Comparison of ENCODE assay signal across 23 cellular contexts in the genomic region with DNA sequence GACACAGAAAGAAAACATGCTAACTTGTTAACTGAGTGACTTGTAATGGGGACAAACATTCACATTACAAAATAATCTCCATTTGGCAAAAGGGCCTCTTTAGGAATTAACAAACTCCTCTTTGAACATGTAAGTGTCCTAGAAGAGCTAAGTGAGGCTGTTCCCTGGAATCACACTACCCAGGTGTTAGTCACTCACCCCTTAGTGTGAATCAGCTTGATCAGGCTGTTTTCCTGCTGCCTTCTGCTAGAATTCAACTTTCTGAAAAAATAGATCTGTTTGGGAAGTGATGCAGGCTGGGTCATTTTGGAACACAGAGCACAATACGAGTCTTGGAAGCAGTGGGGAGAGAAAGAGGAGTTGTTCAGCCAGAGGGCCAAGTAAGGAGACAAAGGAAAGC. TPM values are rescaled to one million over a fixed set of nuclear protein-coding genes. Genes with fewer than 3 reads are reported as not detected.
DNase-seq lines count a peak whose midpoint lies in the region; ATAC-seq, FAIRE-seq and TF ChIP-seq lines count a peak whose summit lies in the region.
"Had no signal": no experiment of that assay in that cellular context is flagged by ENCODE, and none has a peak within 500 bp of the region (broad histone marks: within the 10 kb centered on the region; RNA-seq: fewer than 3 reads in every experiment).

No MANE protein-coding gene starts in this region.

- TF ChIP-seq POLR2A in endothelial cell of umbilical vein (IDR thresholded peaks at IDR 0.05; ENCODE audit: low read depth, low read length), result no peak

- H3F3A ChIP-seq in PC-3 (ENCODE audit: low read length, unreplicated experiment), result no peaks in the 10 kb centered on the region

- H3K4me1 ChIP-seq in PC-3 (ENCODE audit: insufficient read depth, low read length), result peaks cover 15% of the 10 kb centered on the region
- no peaks in the 10 kb centered on the region for H3K4me1 ChIP-seq in endothelial cell of umbilical vein (ENCODE audit: control insufficient read depth, extremely low read depth, insufficient read depth, low read length)
- H3K4me1 ChIP-seq: upper lobe of right lung had no signal

- no peaks in the 10 kb centered on the region for H3K9me3 Mint-ChIP-seq in activated naive CD4-positive, alpha-beta T cell treated with anti-CD3 and anti-CD28 coated beads, Interleukin-2, amount 50 U/mL, for 72 hours
- H3K9me3 Mint-ChIP-seq: CD8-positive, alpha-beta memory T cell; H9; neural crest cell; T-helper 1 cell treated with Interleukin-12 subunit alpha and Interleukin-12 subunit beta and Interleukin-4 antibody, amounts not matched to agents 30 μg/mL and 1 μg/mL, for 36 hours had no signal

- no peak overlapping the region for H3K27ac ChIP-seq in PC-3 (ENCODE audit: low read length)
- no peak overlapping the region for H3K27ac ChIP-seq in endothelial cell of umbilical vein (ENCODE audit: insufficient read depth, low read depth, low read length)
- H3K27ac ChIP-seq: upper lobe of right lung had no signal

- H3K9ac ChIP-seq in PC-3 (ENCODE audit: low read length) (no peak overlapping the region), endothelial cell of umbilical vein (replicated peaks; ENCODE audit: extremely low read depth, insufficient read depth, low read length) (no peak overlapping the region)

- POLR2A ChIA-PET in PC-3 (lab: Charles Lee; ENCODE audit: unreplicated experiment) (no interaction called here), endothelial cell of umbilical vein (lab: Charles Lee) (no interaction called here)

- 0 out of 2 replicates have a peak overlapping the region, but pooled peaks have one; percentile 1 for H2AFZ ChIP-seq in PC-3 (ENCODE audit: low read length)
- H2AFZ ChIP-seq in endothelial cell of umbilical vein (ENCODE audit: low read depth, low read length), result no peak overlapping the region

- dilution Hi-C loops in endothelial cell of umbilical vein (cut with MboI; ENCODE audit: extremely low pct_ligation_motif_present, low sequenced_read_pairs), result no loop called here

- no peak overlapping the region for H3K4me3 ChIP-seq in PC-3 (ENCODE audit: low read length)
- no peak overlapping the region for H3K4me3 ChIP-seq in endothelial cell of umbilical vein (replicated peaks in 1 of 3; ENCODE audit: insufficient read depth in 1 of 3, low read depth in 1 of 3, low read length in 3 of 3)
- H3K4me3 ChIP-seq: upper lobe of right lung had no signal

- TF ChIP-seq CTCF in PC-3 (conservative IDR thresholded peaks at IDR 0.05; ENCODE audit: low read depth, low read length) (no peak), endothelial cell of umbilical vein (IDR thresholded peaks at IDR 0.05; ENCODE audit: extremely low read depth in 1 of 2, insufficient read depth in 1 of 2, low read depth in 1 of 2, low read length in 2 of 2) (no peak), omental fat pad (IDR thresholded peaks at IDR 0.05) (no peak)

- ATAC-seq in PC-3 (peak; percentile 28), omental fat pad (ENCODE audit: low FRiP score) (peak; percentile 29), left ventricle myocardium superior (no peak)
- no peak for ATAC-seq in activated naive CD4-positive, alpha-beta T cell treated with anti-CD3 and anti-CD28 coated beads, Interleukin-2, amount 50 U/mL, for 72 hours
- ATAC-seq: stimulated activated naive CD8-positive, alpha-beta T cell treated with anti-CD3 and anti-CD28 coated beads, Interleukin-15, Interleukin-2, amounts not matched to agents 100 U/mL and 50 U/mL, for 24 hours; upper lobe of right lung had no signal

- BruUV-seq in PC-3 (replicated peaks; lab: Mats Ljungman, UMichigan) (no TSS peak), endothelial cell of umbilical vein (replicated peaks; lab: Mats Ljungman, UMichigan) (no TSS peak)

- no peak overlapping the region for H3K27ac Mint-ChIP-seq in activated naive CD4-positive, alpha-beta T cell treated with anti-CD3 and anti-CD28 coated beads, Interleukin-2, amount 50 U/mL, for 72 hours
- H3K27ac Mint-ChIP-seq: T-helper 1 cell treated with Interleukin-12 subunit alpha and Interleukin-12 subunit beta and Interleukin-4 antibody, amounts not matched to agents 30 μg/mL and 1 μg/mL, for 36 hours had no signal

- no peaks in the 10 kb centered on the region for H3K9me1 ChIP-seq in endothelial cell of umbilical vein (replicated peaks; ENCODE audit: control insufficient read depth, extremely low read depth, insufficient read depth, low read length)

- no peaks in the 10 kb centered on the region for H4K20me1 ChIP-seq in PC-3 (ENCODE audit: low read length)
- H4K20me1 ChIP-seq in endothelial cell of umbilical vein (replicated peaks; ENCODE audit: control insufficient read depth, extremely low read depth, insufficient read depth, low read length), result no peaks in the 10 kb centered on the region

- DNase-seq in AG08396 (ENCODE audit: low spot score) (peak; percentile 19), PC-3 (peak; percentile 51), endothelial cell of umbilical vein (ENCODE audit: low read depth, low spot score) (no peak), omental fat pad (ENCODE audit: low spot score) (no peak), NCI-H524 (lab: John Stamatoyannopoulos, UW) (no peak), left ventricle myocardium superior (no peak), NK-92 (lab: John Stamatoyannopoulos, UW; ENCODE audit: unreplicated experiment) (no peak)
- DNase-seq in activated naive CD4-positive, alpha-beta T cell treated with anti-CD3 and anti-CD28 coated beads, Interleukin-2, amount 50 U/mL, for 72 hours (ENCODE audit: low spot score in 2 of 2), result no peak
- DNase-seq: activated CD4-positive, CD25-positive, alpha-beta regulatory T cell; activated effector memory CD4-positive, alpha-beta T cell treated with Interleukin-2 at 50 U/mL for 16 hours; amniotic stem cell; CD8-positive, alpha-beta memory T cell; DMS79 treated with DMSO at 0.1 percent for 48 hours; H9; head of caudate nucleus; NCI-H187; Right ventricle myocardium superior; stimulated activated naive CD8-positive, alpha-beta T cell treated with anti-CD3 and anti-CD28 coated beads, Interleukin-15, Interleukin-2, amounts not matched to agents 100 U/mL and 50 U/mL, for 24 hours; upper lobe of right lung had no signal

- FAIRE-seq in endothelial cell of umbilical vein (lab: Jason Lieb, UNC), result peak; percentile 8
- FAIRE-seq: colon, GM18507 had no signal

- no peaks in the 10 kb centered on the region for H3K27me3 ChIP-seq in PC-3 (ENCODE audit: low read length)
- H3K27me3 ChIP-seq in endothelial cell of umbilical vein (ENCODE audit: control insufficient read depth in 2 of 2, insufficient read depth in 2 of 2, low read length in 2 of 2), result peaks cover 0 to 1% of the 10 kb centered on the region in 2 experiments
- H3K27me3 ChIP-seq: upper lobe of right lung had no signal

- no peaks in the 10 kb centered on the region for H3K36me3 ChIP-seq in PC-3 (ENCODE audit: low read depth, low read length)
- H3K36me3 ChIP-seq in endothelial cell of umbilical vein (ENCODE audit: control insufficient read depth in 2 of 2, extremely low read depth in 1 of 2, insufficient read depth in 2 of 2, low read length in 2 of 2), result no peaks in the 10 kb centered on the region
- H3K36me3 ChIP-seq: upper lobe of right lung had no signal

- no peaks in the 10 kb centered on the region for H3K36me3 Mint-ChIP-seq in activated naive CD4-positive, alpha-beta T cell treated with anti-CD3 and anti-CD28 coated beads, Interleukin-2, amount 50 U/mL, for 72 hours
- H3K36me3 Mint-ChIP-seq: CD8-positive, alpha-beta memory T cell had no signal

- H3K4me2 ChIP-seq in PC-3 (ENCODE audit: low read length) (no peak overlapping the region), endothelial cell of umbilical vein (ENCODE audit: insufficient read depth, low read length) (no peak overlapping the region)

- H3K9me3 ChIP-seq in PC-3 (ENCODE audit: low read length) (no peaks in the 10 kb centered on the region), endothelial cell of umbilical vein (replicated peaks; ENCODE audit: control insufficient read depth, insufficient read depth, low read length) (no peaks in the 10 kb centered on the region)
- H3K9me3 ChIP-seq: upper lobe of right lung had no signal

- intact Hi-C loops in PC-3 (cut with micrococcal nuclease), result loop anchor here (2.0 to 5.0 kb wide), 4 partner anchors 94 to 1341 kb away; no protein-coding TSS in a partner anchor
- intact Hi-C loops in endothelial cell of umbilical vein (cut with micrococcal nuclease), result loop anchor here (2.0 kb wide), 2 partner anchors 157 to 237 kb away; no protein-coding TSS in a partner anchor
- intact Hi-C loops in left ventricle myocardium superior (cut with micrococcal nuclease), result loop anchor here (5.0 kb wide), 2 partner anchors 499 to 1339 kb away; no protein-coding TSS in a partner anchor

- no peaks in the 10 kb centered on the region for H3K9me2 ChIP-seq in PC-3 (replicated peaks; ENCODE audit: low read length)

- H3K79me2 ChIP-seq in PC-3 (ENCODE audit: low read length) (no peaks in the 10 kb centered on the region), endothelial cell of umbilical vein (ENCODE audit: control insufficient read depth, insufficient read depth, low read length) (no peaks in the 10 kb centered on the region)

- CTCF ChIA-PET in PC-3 (lab: Charles Lee) (interaction anchor here (1.1 kb wide), 1 partner anchor 492 kb away, joined by 5 read pairs; no protein-coding TSS in a partner anchor), endothelial cell of umbilical vein (lab: Charles Lee) (interaction anchor here (0.7 to 4.1 kb wide), 5 partner anchors 11 to 1341 kb away, joined by 3 to 50 read pairs (median 8); no protein-coding TSS in a partner anchor)

TF ChIP-seq in endothelial cell of umbilical vein, 7 proteins besides CTCF, POLR2A, EP300 and RAD21 (continues in another document):
- TF ChIP-seq MYC (IDR thresholded peaks at IDR 0.05; ENCODE audit: low read depth, low read length) (no peak), FOS (IDR thresholded peaks at IDR 0.05; ENCODE audit: borderline replicate concordance, insufficient read depth, low read length) (no peak)
- TF ChIP-seq, protein P1, sequence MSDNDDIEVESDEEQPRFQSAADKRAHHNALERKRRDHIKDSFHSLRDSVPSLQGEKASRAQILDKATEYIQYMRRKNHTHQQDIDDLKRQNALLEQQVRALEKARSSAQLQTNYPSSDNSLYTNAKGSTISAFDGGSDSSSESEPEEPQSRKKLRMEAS (IDR thresholded peaks at IDR 0.05; ENCODE audit: insufficient read depth, insufficient read length), result no peak

RNA-seq across cellular contexts. Expression of a gene that starts 40.0 kb away (rescaled TPM):
- total RNA-seq in PC-3 (2014; rRNA removed) (10.0 and 12.1 TPM in 2 replicates), endothelial cell of umbilical vein (8.8 and 13.8 TPM in 2 replicates), omental fat pad (10 to 100 TPM in 1 of 4 donors, 1 to 10 TPM in 3; 6.0 to 18.1 (median 7.5) TPM), left ventricle myocardium superior (4.0 TPM)
- 8.7 and 9.4 TPM in 2 replicates for polyA plus RNA-seq in endothelial cell of umbilical vein
- polyA plus RNA-seq in endothelial cell of umbilical vein (2011; cell fraction: cytosol; rRNA removed), result 10.8 and 10.9 TPM in 2 replicates
- polyA plus RNA-seq in endothelial cell of umbilical vein (2011; cell fraction: nucleus; rRNA removed), result 27.0 and 44.9 TPM in 2 replicates
- 8.1 and 9.0 TPM in 2 replicates for polyA plus RNA-seq in endothelial cell of umbilical vein (2012)
- polyA minus RNA-seq in endothelial cell of umbilical vein, result 4.4 and 7.6 TPM in 2 replicates
- polyA minus RNA-seq in endothelial cell of umbilical vein (2011; cell fraction: cytosol; rRNA and poly(A)+ RNA removed), result 9.1 TPM
- 36.7 and 41.1 TPM in 2 replicates for polyA minus RNA-seq in endothelial cell of umbilical vein (2011; cell fraction: nucleus; rRNA and poly(A)+ RNA removed)
- total RNA-seq in activated naive CD4-positive, alpha-beta T cell treated with anti-CD3 and anti-CD28 coated beads, Interleukin-2, amount 50 U/mL, for 72 hours, result 10 to 100 TPM; 16.1 to 18.9 TPM

Comparison
In these comparisons a context has a peak if more than half of its experiments do, and no peak if none do; other contexts are left out.
1. DNase-seq: peak in AG08396 (single experiment) and PC-3 (single experiment); none in endothelial cell of umbilical vein (single experiment), omental fat pad (single experiment), NCI-H524 (0 of 2), left ventricle myocardium superior (single experiment), NK-92 (single experiment) and activated naive CD4-positive, alpha-beta T cell treated with anti-CD3 and anti-CD28 coated beads, Interleukin-2, amount 50 U/mL, for 72 hours (0 of 2).
2. ATAC-seq: peak in PC-3 (single experiment) and omental fat pad (single experiment); none in left ventricle myocardium superior (single experiment) and activated naive CD4-positive, alpha-beta T cell treated with anti-CD3 and anti-CD28 coated beads, Interleukin-2, amount 50 U/mL, for 72 hours (0 of 2).